Comparison of ENCODE assay signal across 25 cellular contexts in genomic region chr18:12345491-12346239, GRCh38. TPM values are rescaled to one million over a fixed set of nuclear protein-coding genes. Genes with fewer than 3 reads are reported as not detected.
DNase-seq lines count a peak whose midpoint lies in the region; ATAC-seq and TF ChIP-seq lines count a peak whose summit lies in the region.
"Had no signal": no experiment of that assay in that cellular context is flagged by ENCODE, and none has a peak within 500 bp of the region (broad histone marks: within the 10 kb centered on the region; RNA-seq: fewer than 3 reads in every experiment).

No MANE protein-coding gene starts in this region.

- H3K36me3 ChIP-seq in breast epithelium, result no peaks in the 10 kb centered on the region

- no peaks in the 10 kb centered on the region for H3K4me1 ChIP-seq in breast epithelium
- H3K4me1 ChIP-seq: colonic mucosa had no signal

- no peak overlapping the region for H3K27ac ChIP-seq in breast epithelium
- H3K27ac ChIP-seq: 22Rv1, C4-2B, colonic mucosa, stomach had no signal

- H3K4me1 Mint-ChIP-seq in T-helper 1 cell treated with Interleukin-12 subunit alpha and Interleukin-12 subunit beta and Interleukin-4 antibody, amounts not matched to agents 30 μg/mL and 1 μg/mL, for 36 hours (ENCODE audit: low read depth), result no peaks in the 10 kb centered on the region
- H3K4me1 Mint-ChIP-seq in MCF 10A (ENCODE audit: insufficient read depth, unreplicated experiment) (no peaks in the 10 kb centered on the region), glutamatergic neuron (ENCODE audit: low read depth, unreplicated experiment) (no peaks in the 10 kb centered on the region)

- no peak overlapping the region for H3K4me3 ChIP-seq in breast epithelium
- H3K4me3 ChIP-seq: colonic mucosa, smooth muscle cell, stomach had no signal

- H3K9me3 ChIP-seq in breast epithelium, result no peaks in the 10 kb centered on the region
- H3K9me3 ChIP-seq: colonic mucosa, stomach had no signal

- TF ChIP-seq CTCF in MCF 10A (IDR thresholded peaks at IDR 0.05; ENCODE audit: unreplicated experiment) (no peak), breast epithelium (IDR thresholded peaks at IDR 0.05) (no peak), glutamatergic neuron (IDR thresholded peaks at IDR 0.05; ENCODE audit: partially characterized antibody, unreplicated experiment) (no peak)

- ATAC-seq in GM19463 (IDR thresholded peaks at IDR 0.05; ENCODE audit: unreplicated experiment), result no peak
- no peak for ATAC-seq in GM18909 (IDR thresholded peaks at IDR 0.05; ENCODE audit: poor library complexity, unreplicated experiment)

- intact Hi-C loops in MCF 10A (cut with micrococcal nuclease) (no loop called here), breast epithelium (cut with DNase I; ENCODE audit: low total_unique reads) (no loop called here)

- no peak for DNase-seq in T-helper 1 cell
- DNase-seq in MCF 10A (ENCODE audit: unreplicated experiment), result no peak
- no peak for DNase-seq in breast epithelium (ENCODE audit: low spot score in 2 of 2)
- peak; percentile 19 for DNase-seq in M059J (ENCODE audit: low read depth)
- no peak for DNase-seq in glutamatergic neuron
- DNase-seq: activated CD4-positive, alpha-beta T cell treated with anti-CD3 and anti-CD28 coated beads for 1 hour; activated gamma-delta T cell treated with Interleukin-2 at 50 U/mL for 16 hours; colonic mucosa; DMS79; effector CD8-positive, alpha-beta T cell; erythroblast; GDM1; NCI-H1105; NCI-H187; NCI-H2171 treated with DMSO at 0.1 percent for 48 hours; NCI-H510A; stimulated activated CD4-positive, alpha-beta T cell treated with anti-CD3 and anti-CD28 coated beads, Interleukin-1b, Interleukin-23, amount 100 ng/mL, for 48 hours; stomach had no signal

- peak overlapping the region; percentile 14 for H3K27ac Mint-ChIP-seq in T-helper 1 cell treated with Interleukin-12 subunit alpha and Interleukin-12 subunit beta and Interleukin-4 antibody, amounts not matched to agents 30 μg/mL and 1 μg/mL, for 36 hours
- H3K27ac Mint-ChIP-seq in MCF 10A (ENCODE audit: low read depth, unreplicated experiment) (peak overlapping the region; percentile 4), glutamatergic neuron (ENCODE audit: unreplicated experiment) (peak overlapping the region; percentile 50)

- no peaks in the 10 kb centered on the region for H3K27me3 Mint-ChIP-seq in T-helper 1 cell treated with Interleukin-12 subunit alpha and Interleukin-12 subunit beta and Interleukin-4 antibody, amounts not matched to agents 30 μg/mL and 1 μg/mL, for 36 hours (ENCODE audit: low read depth)
- H3K27me3 Mint-ChIP-seq in MCF 10A (ENCODE audit: insufficient read depth, unreplicated experiment) (no peaks in the 10 kb centered on the region), glutamatergic neuron (ENCODE audit: unreplicated experiment) (peaks cover 2% of the 10 kb centered on the region)

- no peak overlapping the region for H3K4me3 Mint-ChIP-seq in T-helper 1 cell treated with Interleukin-12 subunit alpha and Interleukin-12 subunit beta and Interleukin-4 antibody, amounts not matched to agents 30 μg/mL and 1 μg/mL, for 36 hours
- H3K4me3 Mint-ChIP-seq in MCF 10A (ENCODE audit: unreplicated experiment), result no peak overlapping the region
- H3K4me3 Mint-ChIP-seq in glutamatergic neuron (ENCODE audit: unreplicated experiment), result no peak overlapping the region

- no peaks in the 10 kb centered on the region for H3K9me3 Mint-ChIP-seq in T-helper 1 cell treated with Interleukin-12 subunit alpha and Interleukin-12 subunit beta and Interleukin-4 antibody, amounts not matched to agents 30 μg/mL and 1 μg/mL, for 36 hours
- H3K9me3 Mint-ChIP-seq in MCF 10A (ENCODE audit: unreplicated experiment), result no peaks in the 10 kb centered on the region
- H3K9me3 Mint-ChIP-seq in glutamatergic neuron (ENCODE audit: unreplicated experiment), result no peaks in the 10 kb centered on the region

- no peaks in the 10 kb centered on the region for H3K27me3 ChIP-seq in breast epithelium
- H3K27me3 ChIP-seq: colonic mucosa, stomach had no signal

- CTCF ChIA-PET in MCF 10A (lab: Yijun Ruan, JAX), result no interaction called here

- peaks cover 45% of the 10 kb centered on the region for H3K36me3 Mint-ChIP-seq in T-helper 1 cell treated with Interleukin-12 subunit alpha and Interleukin-12 subunit beta and Interleukin-4 antibody, amounts not matched to agents 30 μg/mL and 1 μg/mL, for 36 hours (ENCODE audit: low read depth)
- peaks cover 100% of the 10 kb centered on the region for H3K36me3 Mint-ChIP-seq in MCF 10A (ENCODE audit: insufficient read depth, unreplicated experiment)
- peaks cover 4% of the 10 kb centered on the region for H3K36me3 Mint-ChIP-seq in glutamatergic neuron (ENCODE audit: unreplicated experiment)

- TF ChIP-seq POLR2A in breast epithelium (IDR thresholded peaks at IDR 0.05), result no peak

- no TSS peak for BruUV-seq in MCF 10A (replicated peaks; lab: Mats Ljungman, UMichigan)

- POLR2A ChIA-PET in MCF 10A (lab: Yijun Ruan, JAX), result no interaction called here

RNA-seq across cellular contexts. Expression of gene AFG3L2, which starts 31.4 kb away (rescaled TPM):
- 56.7 and 77.2 TPM in 2 replicates for total RNA-seq in MCF 10A (2022)
- total RNA-seq in breast epithelium, result 10 to 100 TPM; 37.0 to 43.5 (median 42.7) TPM
- 32.9 and 48.9 TPM in 2 replicates for total RNA-seq in M059J (2014; rRNA removed; shearing (Covaris generic))
- 46.7 TPM for total RNA-seq in glutamatergic neuron (ENCODE audit: unreplicated experiment)

RNA-seq across cellular contexts. Expression of gene TUBB6, which starts 37.6 kb away (rescaled TPM):
- total RNA-seq in MCF 10A (2022) (141 and 167 TPM in 2 replicates), breast epithelium (100 to 1,000 TPM; 197 to 316 (median 302) TPM), glutamatergic neuron (ENCODE audit: unreplicated experiment) (35.6 TPM)
- total RNA-seq in M059J (2014; rRNA removed; shearing (Covaris generic)), result 207 and 350 TPM in 2 replicates
- total RNA-seq: HT-29 had no signal
